20 cellular contexts compared by ENCODE assay signal in genomic region chr16:14092579-14092978, GRCh38. TPM values are rescaled to one million over a fixed set of nuclear protein-coding genes. Genes with fewer than 3 reads are reported as not detected.
DNase-seq lines count a peak whose midpoint lies in the region; ATAC-seq, FAIRE-seq and TF ChIP-seq lines count a peak whose summit lies in the region.
"Had no signal": no experiment of that assay in that cellular context is flagged by ENCODE, and none has a peak within 500 bp of the region (broad histone marks: within the 10 kb centered on the region; RNA-seq: fewer than 3 reads in every experiment).

No MANE protein-coding gene starts in this region.

- TF ChIP-seq POLR2A in gastroesophageal sphincter (IDR thresholded peaks at IDR 0.05), result no peak
- no peak for TF ChIP-seq POLR2A in upper lobe of left lung (IDR thresholded peaks at IDR 0.05)
- TF ChIP-seq POLR2A in H54 (IDR thresholded peaks at IDR 0.05; ENCODE audit: low read depth, low read length), result no peak

- no peak overlapping the region for H2AFZ ChIP-seq in parathyroid adenoma
- no peak overlapping the region for H2AFZ ChIP-seq in smooth muscle cell (ENCODE audit: low read depth)

- peaks cover 24 to 95% (median 32%) of the 10 kb centered on the region in 3 donors for H3K4me1 ChIP-seq in gastroesophageal sphincter
- peaks cover 17% of the 10 kb centered on the region for H3K4me1 ChIP-seq in parathyroid adenoma
- peaks cover 28 to 75% (median 45%) of the 10 kb centered on the region in 4 donors for H3K4me1 ChIP-seq in upper lobe of left lung
- H3K4me1 ChIP-seq in smooth muscle cell (ENCODE audit: low read depth), result peaks cover 7% of the 10 kb centered on the region
- H3K4me1 ChIP-seq: SJSA1 had no signal

- H3K4me3 ChIP-seq in gastroesophageal sphincter (no peak overlapping the region), parathyroid adenoma (ENCODE audit: low read depth, low read length) (no peak overlapping the region), upper lobe of left lung (no peak overlapping the region), smooth muscle cell (no peak overlapping the region)
- H3K4me3 ChIP-seq: SJSA1 had no signal

- H3K9me3 ChIP-seq in gastroesophageal sphincter (no peaks in the 10 kb centered on the region), parathyroid adenoma (ENCODE audit: control insufficient read depth, low read length) (no peaks in the 10 kb centered on the region), upper lobe of left lung (no peaks in the 10 kb centered on the region), smooth muscle cell (replicated peaks; ENCODE audit: low read depth) (no peaks in the 10 kb centered on the region)
- H3K9me3 ChIP-seq: SJSA1 had no signal

- FAIRE-seq in H54 (lab: Jason Lieb, UNC), result no peak

- peak overlapping the region; percentile 46 for H3K27ac Mint-ChIP-seq in chondrocyte (ENCODE audit: unreplicated experiment)

- no peaks in the 10 kb centered on the region for H3K36me3 ChIP-seq in gastroesophageal sphincter
- H3K36me3 ChIP-seq in parathyroid adenoma (ENCODE audit: control insufficient read depth, insufficient read depth, low read length), result no peaks in the 10 kb centered on the region
- H3K36me3 ChIP-seq in upper lobe of left lung, result no peaks in the 10 kb centered on the region
- H3K36me3 ChIP-seq in smooth muscle cell (ENCODE audit: low read depth), result no peaks in the 10 kb centered on the region

- H3K9ac ChIP-seq in parathyroid adenoma (no peak overlapping the region), smooth muscle cell (ENCODE audit: low read depth) (no peak overlapping the region)

- ATAC-seq in gastroesophageal sphincter (no peak), upper lobe of left lung (ENCODE audit: low FRiP score in 2 of 2) (no peak), HG03280 (IDR thresholded peaks at IDR 0.05; ENCODE audit: unreplicated experiment) (no peak)
- ATAC-seq: HCT116, Right ventricle myocardium inferior had no signal

- peaks cover 27% of the 10 kb centered on the region for H3K4me1 Mint-ChIP-seq in chondrocyte (ENCODE audit: low read depth)

- no peak for TF ChIP-seq CTCF in chondrocyte (IDR thresholded peaks at IDR 0.05)
- no peak for TF ChIP-seq CTCF in gastroesophageal sphincter (IDR thresholded peaks at IDR 0.05)
- no peak for TF ChIP-seq CTCF in parathyroid adenoma (IDR thresholded peaks at IDR 0.05)
- TF ChIP-seq CTCF in upper lobe of left lung (IDR thresholded peaks at IDR 0.05), result no peak
- TF ChIP-seq CTCF in smooth muscle cell (IDR thresholded peaks at IDR 0.05; ENCODE audit: borderline replicate concordance, insufficient read depth, poor library complexity, severe bottlenecking), result no peak

- no peaks in the 10 kb centered on the region for H3F3A ChIP-seq in smooth muscle cell (ENCODE audit: low read depth)

- H3K27me3 ChIP-seq in gastroesophageal sphincter, result no peaks in the 10 kb centered on the region
- H3K27me3 ChIP-seq in parathyroid adenoma (ENCODE audit: control insufficient read depth, insufficient read depth, low read length), result no peaks in the 10 kb centered on the region
- H3K27me3 ChIP-seq in upper lobe of left lung, result no peaks in the 10 kb centered on the region
- H3K27me3 ChIP-seq in smooth muscle cell (ENCODE audit: low read depth), result no peaks in the 10 kb centered on the region
- H3K27me3 ChIP-seq: SJSA1 had no signal

- H3K27ac ChIP-seq in gastroesophageal sphincter, result peak overlapping the region; percentile 43 to 74 (median 66)
- peak overlapping the region; percentile 21 for H3K27ac ChIP-seq in parathyroid adenoma
- peak overlapping the region in 3 of 4 donors; percentile 14 to 58 (median 27) for H3K27ac ChIP-seq in upper lobe of left lung
- H3K27ac ChIP-seq in smooth muscle cell (ENCODE audit: low read depth), result no peak overlapping the region
- H3K27ac ChIP-seq: SJSA1 had no signal

- H3K4me2 ChIP-seq in parathyroid adenoma (ENCODE audit: low read length) (peak overlapping the region; percentile 43), smooth muscle cell (no peak overlapping the region)

- H3K9me3 Mint-ChIP-seq in chondrocyte (ENCODE audit: low read depth), result peaks cover 3% of the 10 kb centered on the region
- H3K9me3 Mint-ChIP-seq: CD4-positive, CD25-positive, alpha-beta regulatory T cell had no signal

- no peaks in the 10 kb centered on the region for H3K27me3 Mint-ChIP-seq in chondrocyte (ENCODE audit: low read depth)
- H3K27me3 Mint-ChIP-seq: CD4-positive, CD25-positive, alpha-beta regulatory T cell had no signal

- no peak overlapping the region for H3K4me3 Mint-ChIP-seq in chondrocyte (ENCODE audit: unreplicated experiment)
- H3K4me3 Mint-ChIP-seq: CD4-positive, CD25-positive, alpha-beta regulatory T cell had no signal

- no peaks in the 10 kb centered on the region for H3K36me3 Mint-ChIP-seq in chondrocyte (ENCODE audit: low read depth)

- DNase-seq in chondrocyte (ENCODE audit: low spot score), result no peak
- DNase-seq in upper lobe of left lung, result no peak
- no peak for DNase-seq in smooth muscle cell (lab: John Stamatoyannopoulos, UW; ENCODE audit: unreplicated experiment)
- no peak for DNase-seq in H54 (ENCODE audit: insufficient read length, low spot score)
- DNase-seq in NCI-H345 (lab: John Stamatoyannopoulos, UW), result no peak
- DNase-seq: CD4-positive, CD25-positive, alpha-beta regulatory T cell; COR-L47; DMS79; GOT3; Karpas-422; NCI-H1417 treated with DMSO at 0.1 percent for 48 hours; NCI-H187; NCI-H446 treated with DMSO at 0.1 percent for 48 hours; NCI-H526 treated with DMSO at 0.1 percent for 48 hours had no signal

- peaks cover 78% of the 10 kb centered on the region for H4K20me1 ChIP-seq in smooth muscle cell (ENCODE audit: low read depth)

- TF ChIP-seq EP300 in gastroesophageal sphincter (IDR thresholded peaks at IDR 0.05) (no peak), upper lobe of left lung (IDR thresholded peaks at IDR 0.05) (peak in 1 of 4 donors; percentile 42)

- H3K79me2 ChIP-seq in parathyroid adenoma (peaks cover 5% of the 10 kb centered on the region), smooth muscle cell (ENCODE audit: low read depth) (peaks cover 65% of the 10 kb centered on the region)

RNA-seq across cellular contexts. Expression of gene MRTFB, which starts 21.5 kb away (rescaled TPM):
- total RNA-seq in chondrocyte, result 32.0 to 32.2 TPM (median 32.2 TPM) in 3 replicates
- 10 to 100 TPM; 38.8 to 53.1 (median 41.1) TPM for total RNA-seq in gastroesophageal sphincter
- 100 to 1,000 TPM in 1 of 6 donors, 10 to 100 TPM in 5; 46.9 to 100 (median 66.7) TPM for total RNA-seq in upper lobe of left lung
- 20.7 and 22.6 TPM in 2 replicates for total RNA-seq in smooth muscle cell
- 6.8 and 9.7 TPM in 2 replicates for polyA plus RNA-seq in smooth muscle cell
